In the genomic region with DNA sequence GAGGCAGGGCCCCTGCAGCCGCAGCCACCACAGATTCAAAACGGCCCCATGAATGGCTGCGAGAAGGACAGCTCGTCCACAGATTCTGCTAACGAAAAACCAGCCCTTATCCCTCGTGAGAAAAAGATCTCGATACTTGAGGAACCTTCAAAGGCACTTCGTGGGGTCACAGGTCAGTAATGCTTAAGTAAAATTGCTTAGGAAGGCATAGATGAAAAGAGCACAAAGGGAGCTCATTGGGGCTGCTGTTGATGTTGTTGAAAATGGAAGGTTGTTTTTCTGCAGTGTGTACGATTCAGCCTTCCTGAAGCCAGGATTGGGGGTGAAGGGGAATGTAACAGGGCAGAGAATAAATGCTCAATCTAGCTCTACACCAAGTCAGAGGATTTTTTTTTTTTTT, we compare ENCODE assay signal across 17 cellular contexts.
DNase-seq lines count a peak whose midpoint lies in the region; ATAC-seq, FAIRE-seq and TF ChIP-seq lines count a peak whose summit lies in the region.
"Had no signal": no experiment of that assay in that cellular context is flagged by ENCODE, and none has a peak within 500 bp of the region (broad histone marks: within the 10 kb centered on the region; RNA-seq: fewer than 3 reads in every experiment).

No MANE protein-coding gene starts in this region.

- peaks cover 38% of the 10 kb centered on the region for H3K36me3 ChIP-seq in GM23338 (ENCODE audit: insufficient read depth)
- H3K36me3 ChIP-seq in neuronal stem cell (replicated peaks in 1 of 2; ENCODE audit: control insufficient read depth in 2 of 2, insufficient read depth in 2 of 2, low read length in 2 of 2) = peaks cover 0 to 49% of the 10 kb centered on the region in 2 donors

- H2AFZ ChIP-seq in GM23338 (no peak overlapping the region), neuronal stem cell (ENCODE audit: low read length) (no peak overlapping the region)

- DNase-seq in GM23338 (ENCODE audit: low spot score) (no peak), NCI-H2227 (lab: John Stamatoyannopoulos, UW; ENCODE audit: unreplicated experiment) (peak; percentile 57), chondrocyte (ENCODE audit: low spot score) (no peak), neuronal stem cell (ENCODE audit: low spot score) (no peak), A172 (ENCODE audit: low spot score) (no peak), urothelium cell line (ENCODE audit: low spot score) (no peak)
- no peak for DNase-seq in activated CD4-positive, alpha-beta T cell treated with anti-CD3 and anti-CD28 coated beads for 36 hours
- DNase-seq: BE2C; Caco-2; CD8-positive, alpha-beta T cell; DMS53; GF-D8; IMR-90; KBM-7 had no signal

- H3K9me2 ChIP-seq in GM23338 (ENCODE audit: insufficient read depth) = no peaks in the 10 kb centered on the region

- no peak overlapping the region for H2BK12ac ChIP-seq in neuronal stem cell (ENCODE audit: low read length)

- no CpG with 5 or more reads among the region's 9 CpGs for whole genome bisulfite sequencing in neuronal stem cell (ENCODE audit: extremely low coverage in 2 of 2, insufficient read length in 2 of 2, insufficient replicate concordance in 1 of 2), 2 donors

- no peak for FAIRE-seq in urothelium cell line (lab: Jason Lieb, UNC)
- FAIRE-seq: A204.1 had no signal

- POLR2A ChIA-PET in activated CD4-positive, alpha-beta T cell treated with anti-CD3 and anti-CD28 coated beads for 36 hours (lab: Charles Lee) = no interaction called here

- intact Hi-C loops in activated CD4-positive, alpha-beta T cell treated with anti-CD3 and anti-CD28 coated beads for 36 hours (cut with DNase I, micrococcal nuclease) = no loop called here

- no peaks in the 10 kb centered on the region for H3K79me1 ChIP-seq in neuronal stem cell (ENCODE audit: low read depth, low read length)

- ATAC-seq in GM23338 = no peak
- no peak for ATAC-seq in activated CD4-positive, alpha-beta T cell treated with anti-CD3 and anti-CD28 coated beads for 36 hours
- ATAC-seq: CD8-positive, alpha-beta T cell; HCT116 had no signal

- H2BK15ac ChIP-seq in neuronal stem cell (ENCODE audit: low read length) = no peak overlapping the region

- no peak overlapping the region for H2BK5ac ChIP-seq in neuronal stem cell (ENCODE audit: low read length)

- no peak overlapping the region for H2BK120ac ChIP-seq in neuronal stem cell (ENCODE audit: low read depth, low read length)

- peak overlapping the region; percentile 54 for H3K18ac ChIP-seq in neuronal stem cell (ENCODE audit: low read length)

- CTCF ChIA-PET in activated CD4-positive, alpha-beta T cell treated with anti-CD3 and anti-CD28 coated beads for 36 hours (lab: Charles Lee) = interaction anchor here (0.6 to 1.6 kb wide), 3 partner anchors 14 to 1116 kb away, joined by 3 to 4 read pairs (median 3); no protein-coding TSS in a partner anchor

- no peak overlapping the region for H3K23ac ChIP-seq in neuronal stem cell (ENCODE audit: low read depth, low read length, poor library complexity)

- H3K27ac ChIP-seq in GM23338 (ENCODE audit: low read depth) = peak overlapping the region; percentile 14; the same call in 1 of the 2 replicates
- peak overlapping the region; percentile 68 for H3K27ac ChIP-seq in neuronal stem cell (replicated peaks; ENCODE audit: low read length)
- H3K27ac ChIP-seq: C4-2B had no signal

- H3K4me1 Mint-ChIP-seq in GM23338 (peaks cover 37% of the 10 kb centered on the region), chondrocyte (ENCODE audit: low read depth) (peaks cover 5% of the 10 kb centered on the region)
- H3K4me1 Mint-ChIP-seq in activated CD4-positive, alpha-beta T cell treated with anti-CD3 and anti-CD28 coated beads for 36 hours = peaks cover 5% of the 10 kb centered on the region

- no peak overlapping the region for H4K8ac ChIP-seq in neuronal stem cell (ENCODE audit: low read depth, low read length)

- H3K27me3 Mint-ChIP-seq in GM23338 (ENCODE audit: insufficient read depth, low read depth, poor library complexity) = peaks cover 4% of the 10 kb centered on the region
- no peaks in the 10 kb centered on the region for H3K27me3 Mint-ChIP-seq in chondrocyte (ENCODE audit: low read depth)
- no peaks in the 10 kb centered on the region for H3K27me3 Mint-ChIP-seq in activated CD4-positive, alpha-beta T cell treated with anti-CD3 and anti-CD28 coated beads for 36 hours

- no peak overlapping the region for H3K4me2 ChIP-seq in GM23338
- no peak overlapping the region for H3K4me2 ChIP-seq in neuronal stem cell (ENCODE audit: insufficient read depth, low read length, poor library complexity, severe bottlenecking)

- H3K4me3 Mint-ChIP-seq in GM23338 (no peak overlapping the region), chondrocyte (ENCODE audit: unreplicated experiment) (no peak overlapping the region)
- H3K4me3 Mint-ChIP-seq in activated CD4-positive, alpha-beta T cell treated with anti-CD3 and anti-CD28 coated beads for 36 hours = no peak overlapping the region
- H3K4me3 Mint-ChIP-seq: CD8-positive, alpha-beta T cell had no signal

- no peak for TF ChIP-seq CTCF in GM23338 (conservative IDR thresholded peaks at IDR 0.05; ENCODE audit: low read depth in 2 of 2)
- no peak for TF ChIP-seq CTCF in chondrocyte (IDR thresholded peaks at IDR 0.05)

- H3K27ac Mint-ChIP-seq in GM23338 (peak overlapping the region; percentile 7), chondrocyte (ENCODE audit: unreplicated experiment) (peak overlapping the region; percentile 6)
- no peak overlapping the region for H3K27ac Mint-ChIP-seq in activated CD4-positive, alpha-beta T cell treated with anti-CD3 and anti-CD28 coated beads for 36 hours
- H3K27ac Mint-ChIP-seq: CD8-positive, alpha-beta T cell had no signal

- H3K9me3 ChIP-seq in neuronal stem cell (replicated peaks in 1 of 2; ENCODE audit: control insufficient read depth in 2 of 2, insufficient read depth in 1 of 2, low read depth in 1 of 2, low read length in 2 of 2) = no peaks in the 10 kb centered on the region
- H3K9me3 ChIP-seq: BE2C, Caco-2 had no signal

- no peaks in the 10 kb centered on the region for H3K27me3 ChIP-seq in GM23338 (ENCODE audit: insufficient read depth)
- H3K27me3 ChIP-seq in neuronal stem cell (ENCODE audit: control insufficient read depth in 3 of 3, insufficient read depth in 3 of 3, low read depth in 1 of 3, low read length in 3 of 3) = no peaks in the 10 kb centered on the region
- H3K27me3 ChIP-seq: BE2C had no signal

- no peak overlapping the region for H3K4ac ChIP-seq in neuronal stem cell (ENCODE audit: low read length)

- H4K91ac ChIP-seq in neuronal stem cell (ENCODE audit: low read depth, low read length, poor library complexity) = no peak overlapping the region

- H3K36me3 Mint-ChIP-seq in GM23338 (ENCODE audit: low read depth) = peaks cover 73% of the 10 kb centered on the region
- H3K36me3 Mint-ChIP-seq in chondrocyte (ENCODE audit: low read depth) = peaks cover 31% of the 10 kb centered on the region
- peaks cover 3% of the 10 kb centered on the region for H3K36me3 Mint-ChIP-seq in activated CD4-positive, alpha-beta T cell treated with anti-CD3 and anti-CD28 coated beads for 36 hours (ENCODE audit: low read depth)

- no peaks in the 10 kb centered on the region for H4K20me1 ChIP-seq in GM23338 (replicated peaks; ENCODE audit: insufficient read depth)

- no peak overlapping the region for H3K9ac ChIP-seq in neuronal stem cell (ENCODE audit: low read depth, low read length, poor library complexity)

- H3K9me3 Mint-ChIP-seq in GM23338 (no peaks in the 10 kb centered on the region), chondrocyte (ENCODE audit: low read depth) (no peaks in the 10 kb centered on the region)
- H3K9me3 Mint-ChIP-seq in activated CD4-positive, alpha-beta T cell treated with anti-CD3 and anti-CD28 coated beads for 36 hours (ENCODE audit: low read depth) = no peaks in the 10 kb centered on the region
- H3K9me3 Mint-ChIP-seq: CD8-positive, alpha-beta T cell had no signal

- no peaks in the 10 kb centered on the region for H3K79me2 ChIP-seq in GM23338 (replicated peaks; ENCODE audit: insufficient read depth)

- no peaks in the 10 kb centered on the region for H3F3A ChIP-seq in GM23338 (replicated peaks; ENCODE audit: low read depth)

- H3K4me1 ChIP-seq in GM23338 (ENCODE audit: insufficient read depth) (peaks cover 19% of the 10 kb centered on the region), neuronal stem cell (ENCODE audit: control insufficient read depth in 2 of 2, insufficient read depth in 1 of 2, low read depth in 1 of 2, low read length in 2 of 2) (peaks cover 15% of the 10 kb centered on the region in 2 donors)
- H3K4me1 ChIP-seq: Caco-2 had no signal

- no peak overlapping the region for H3K4me3 ChIP-seq in GM23338
- no peak overlapping the region for H3K4me3 ChIP-seq in neuronal stem cell (ENCODE audit: low read length in 2 of 2)

- H3K14ac ChIP-seq in neuronal stem cell (ENCODE audit: low read length) = no peak overlapping the region

- no peak overlapping the region for H2AK5ac ChIP-seq in neuronal stem cell (ENCODE audit: low read depth, low read length)

TF ChIP-seq in GM23338, 12 proteins besides CTCF, POLR2A, EP300 and RAD21 (continues in another document):
- TF ChIP-seq EZH2 (IDR thresholded peaks at IDR 0.05; ENCODE audit: low read depth, unreplicated experiment) = no peak
- TF ChIP-seq, protein P1, sequence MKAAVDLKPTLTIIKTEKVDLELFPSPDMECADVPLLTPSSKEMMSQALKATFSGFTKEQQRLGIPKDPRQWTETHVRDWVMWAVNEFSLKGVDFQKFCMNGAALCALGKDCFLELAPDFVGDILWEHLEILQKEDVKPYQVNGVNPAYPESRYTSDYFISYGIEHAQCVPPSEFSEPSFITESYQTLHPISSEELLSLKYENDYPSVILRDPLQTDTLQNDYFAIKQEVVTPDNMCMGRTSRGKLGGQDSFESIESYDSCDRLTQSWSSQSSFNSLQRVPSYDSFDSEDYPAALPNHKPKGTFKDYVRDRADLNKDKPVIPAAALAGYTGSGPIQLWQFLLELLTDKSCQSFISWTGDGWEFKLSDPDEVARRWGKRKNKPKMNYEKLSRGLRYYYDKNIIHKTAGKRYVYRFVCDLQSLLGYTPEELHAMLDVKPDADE (IDR thresholded peaks at IDR 0.05) = no peak
- no peak for TF ChIP-seq ZNF331 (CRISPR knock-in tag; IDR thresholded peaks at IDR 0.05; ENCODE audit: low read depth)
- no peak for TF ChIP-seq STAT1 (IDR thresholded peaks at IDR 0.05; ENCODE audit: unreplicated experiment)
- no peak for TF ChIP-seq NANOG (IDR thresholded peaks at IDR 0.05; ENCODE audit: borderline replicate concordance)
- no peak for TF ChIP-seq EZH2phosphoT487 (IDR thresholded peaks at IDR 0.05; ENCODE audit: unreplicated experiment)
- no peak for TF ChIP-seq JUNB (IDR thresholded peaks at IDR 0.05; ENCODE audit: unreplicated experiment)
- no peak for TF ChIP-seq CREB1 (CRISPR knock-in tag; IDR thresholded peaks at IDR 0.05; ENCODE audit: low read depth)
- TF ChIP-seq ZNF114 (CRISPR knock-in tag; IDR thresholded peaks at IDR 0.05) = no peak
